In the genomic region with DNA sequence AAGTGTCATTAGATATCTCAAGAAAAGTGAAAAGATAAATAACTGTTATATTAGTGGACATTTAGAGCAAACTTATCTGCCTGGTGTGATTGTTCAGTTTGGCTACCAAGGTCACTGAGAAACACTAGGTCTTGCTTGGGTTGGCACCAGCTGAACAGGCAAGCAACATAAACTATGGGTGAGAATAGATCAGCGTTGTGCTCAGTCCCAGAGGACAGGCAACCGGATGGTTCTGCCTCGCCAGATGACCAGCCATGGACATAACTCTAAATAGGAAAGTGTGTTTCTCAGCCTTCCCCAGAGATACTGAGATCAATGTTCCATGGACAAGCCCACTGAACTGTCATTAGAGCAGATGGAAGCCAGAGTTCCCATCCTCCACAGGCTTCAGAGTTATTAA, we compare ENCODE assay signal across 24 cellular contexts.
"Had no signal": no experiment of that assay in that cellular context is flagged by ENCODE, and none has a peak within 500 bp of the region (broad histone marks: within the 10 kb centered on the region; RNA-seq: fewer than 3 reads in every experiment).

No MANE protein-coding gene starts in this region.

- H3K27me3 Mint-ChIP-seq: naive B cell had no signal

- ATAC-seq: foreskin keratinocyte, gastroesophageal sphincter, heart right ventricle, left cardiac atrium, left lung, left ventricle myocardium superior, lower lobe of right lung, mucosa of descending colon had no signal

- H3K4me1 ChIP-seq: esophagus muscularis mucosa, gastroesophageal sphincter, heart right ventricle, left lung, lower lobe of right lung had no signal

- H3K9me3 ChIP-seq: esophagus muscularis mucosa, heart right ventricle, left lung, lower lobe of right lung, mucosa of descending colon had no signal

- H3K4me3 ChIP-seq: coronary artery, dorsolateral prefrontal cortex, esophagus muscularis mucosa, gastroesophageal sphincter, heart right ventricle, left lung, lower lobe of right lung, mucosa of descending colon had no signal

- FAIRE-seq: colon, endothelial cell of umbilical vein, frontal cortex, kidney had no signal

- H3K4me1 Mint-ChIP-seq: immature natural killer cell, mesothelial cell of epicardium had no signal

- H3K27ac Mint-ChIP-seq: immature natural killer cell, mesothelial cell of epicardium, naive B cell had no signal

- H3K36me3 ChIP-seq: esophagus muscularis mucosa, gastroesophageal sphincter, heart right ventricle, left lung, lower lobe of right lung had no signal

- H3K27me3 ChIP-seq: dorsolateral prefrontal cortex, esophagus muscularis mucosa, foreskin keratinocyte, gastroesophageal sphincter, heart right ventricle, left lung had no signal

- H3K27ac ChIP-seq: coronary artery, dorsolateral prefrontal cortex, esophagus muscularis mucosa, foreskin keratinocyte, gastroesophageal sphincter, heart right ventricle, left lung, lower lobe of right lung had no signal

- H3K36me3 Mint-ChIP-seq: mesothelial cell of epicardium had no signal

- DNase-seq: dermis blood vessel endothelial cell; dorsolateral prefrontal cortex; effector CD4-positive, alpha-beta T cell; effector memory CD4-positive, alpha-beta T cell; head of caudate nucleus; heart right ventricle; hypothalamus; immature natural killer cell; islet precursor cell; kidney; left cardiac atrium; left lung; left ventricle myocardium superior; lower lobe of right lung; mucosa of descending colon; naive B cell had no signal

- H3K4me3 Mint-ChIP-seq: immature natural killer cell, mesothelial cell of epicardium, naive B cell had no signal
